ENCODE assay signal across 1 cellular context in genomic region chr10:58641708-58642107, GRCh38.
TF ChIP-seq lines count a peak whose summit lies in the region.

No MANE protein-coding gene starts in this region.

TF ChIP-seq in GM23338, 12 proteins besides CTCF, POLR2A, EP300 and RAD21 (continued from another document):
- TF ChIP-seq ZNF462 (CRISPR knock-in tag; IDR thresholded peaks at IDR 0.05), result no peak
- TF ChIP-seq JUNB (IDR thresholded peaks at IDR 0.05; ENCODE audit: unreplicated experiment), result no peak
